ENCODE assay signal across 24 cellular contexts in genomic region chr11:121844016-121844415, GRCh38.
DNase-seq lines count a peak whose midpoint lies in the region; ATAC-seq, FAIRE-seq and TF ChIP-seq lines count a peak whose summit lies in the region.
"Had no signal": no experiment of that assay in that cellular context is flagged by ENCODE, and none has a peak within 500 bp of the region (broad histone marks: within the 10 kb centered on the region; RNA-seq: fewer than 3 reads in every experiment).

No MANE protein-coding gene starts in this region.

- CTCF ChIA-PET in HepG2 (lab: Yijun Ruan, JAX; ENCODE audit: low intra/inter-chr PET ratio, low total read pairs) = no interaction called here

- H2BK12ac ChIP-seq in trophoblast cell (ENCODE audit: low read length) = no peak overlapping the region

- no peak overlapping the region for H3K14ac ChIP-seq in trophoblast cell (ENCODE audit: low read length)

- ATAC-seq in HepG2 = no peak
- ATAC-seq in right lobe of liver = no peak
- ATAC-seq in GM18861 (IDR thresholded peaks at IDR 0.05; ENCODE audit: unreplicated experiment) = no peak
- no peak for ATAC-seq in GM19452 (IDR thresholded peaks at IDR 0.05; ENCODE audit: unreplicated experiment)
- ATAC-seq: GM12878, K562 had no signal

- H2AFZ ChIP-seq in HepG2 (ENCODE audit: low read length) (no peak overlapping the region), trophoblast cell (ENCODE audit: insufficient read depth, low read length, poor library complexity) (no peak overlapping the region)
- H2AFZ ChIP-seq: PC-9 had no signal

- H4K91ac ChIP-seq in trophoblast cell (ENCODE audit: low read depth, low read length) = no peak overlapping the region

- TF ChIP-seq CTCF in HepG2 (CRISPR knock-in tag; IDR thresholded peaks at IDR 0.05) (no peak), right lobe of liver (IDR thresholded peaks at IDR 0.05) (no peak), NB4 (IDR thresholded peaks at IDR 0.05; ENCODE audit: low read depth, low read length) (no peak), testis (IDR thresholded peaks at IDR 0.05) (no peak)

- no peak for DNase-seq in HepG2 (ENCODE audit: low spot score)
- DNase-seq in right lobe of liver = no peak
- peak; percentile 4 for DNase-seq in NB4 (ENCODE audit: low read depth)
- DNase-seq in globus pallidus (ENCODE audit: low spot score) = peak; percentile 17
- peak; percentile 36 for DNase-seq in testis
- no peak for DNase-seq in trophoblast cell
- DNase-seq: CD4-positive, CD25-positive, alpha-beta regulatory T cell; DMS79; EL; GDM1; HCEC 1CT; Kasumi-1; NCI-H2029 treated with DMSO at 0.1 percent for 48 hours; NCI-H446 treated with DMSO at 0.1 percent for 48 hours; NCI-H526; PC-9; Right ventricle myocardium superior had no signal

- no TSS peak for BruUV-seq in HepG2 (replicated peaks; lab: Mats Ljungman, UMichigan)

- H3K4me1 ChIP-seq in HepG2 (ENCODE audit: insufficient read depth, low read length) (no peaks in the 10 kb centered on the region), right lobe of liver (no peaks in the 10 kb centered on the region), testis (no peaks in the 10 kb centered on the region), trophoblast cell (ENCODE audit: control insufficient read depth in 1 of 2, insufficient read depth in 2 of 2, low read length in 2 of 2) (no peaks in the 10 kb centered on the region)
- H3K4me1 ChIP-seq: BLaER1 had no signal

- no peak overlapping the region for H3K4ac ChIP-seq in trophoblast cell (ENCODE audit: low read depth, low read length)

- no peak for FAIRE-seq in HepG2 (lab: Jason Lieb, UNC)
- FAIRE-seq: A204.1, GM12878, K562 had no signal

- POLR2A ChIA-PET in HepG2 (lab: Yijun Ruan, JAX) = no interaction called here

- TF ChIP-seq POLR2A in HepG2 (IDR thresholded peaks at IDR 0.05; ENCODE audit: insufficient read depth in 1 of 2, low read depth in 2 of 2, low read length in 2 of 2) = no peak
- no peak for TF ChIP-seq POLR2A in right lobe of liver (IDR thresholded peaks at IDR 0.05)
- TF ChIP-seq POLR2A in NB4 (IDR thresholded peaks at IDR 0.05; ENCODE audit: extremely low read depth, insufficient read length) = no peak
- TF ChIP-seq POLR2A in testis (IDR thresholded peaks at IDR 0.05) = no peak

- intact Hi-C loops in HepG2 (cut with micrococcal nuclease; ENCODE audit: unreplicated experiment) (no loop called here), right lobe of liver (cut with DNase I) (no loop called here), testis (cut with DNase I; ENCODE audit: low total_unique reads) (no loop called here)

- H3K79me2 ChIP-seq in HepG2 (ENCODE audit: insufficient read depth, low read length) (no peaks in the 10 kb centered on the region), trophoblast cell (ENCODE audit: control insufficient read depth, insufficient read depth, low read length, poor library complexity) (no peaks in the 10 kb centered on the region)

- no peak overlapping the region for H3K27ac ChIP-seq in HepG2 (ENCODE audit: extremely low read length, insufficient read depth, low read length)
- no peak overlapping the region for H3K27ac ChIP-seq in right lobe of liver
- H3K27ac ChIP-seq in testis = no peak overlapping the region
- H3K27ac ChIP-seq in trophoblast cell (ENCODE audit: low read depth, low read length) = no peak overlapping the region
- H3K27ac ChIP-seq: BLaER1, PC-9, SK-N-MC had no signal

- peaks cover 2% of the 10 kb centered on the region; the same call in 1 of the 2 replicates for H3K9me3 ChIP-seq in HepG2 (ENCODE audit: low read length)
- H3K9me3 ChIP-seq in right lobe of liver = no peaks in the 10 kb centered on the region
- no peaks in the 10 kb centered on the region for H3K9me3 ChIP-seq in testis
- no peaks in the 10 kb centered on the region for H3K9me3 ChIP-seq in trophoblast cell (ENCODE audit: insufficient read depth, low read depth, low read length)
- H3K9me3 ChIP-seq: BLaER1 had no signal

- H3K36me3 ChIP-seq in HepG2 (replicated peaks in 1 of 2; ENCODE audit: control insufficient read depth in 1 of 2, insufficient read depth in 2 of 2, low read length in 2 of 2) (no peaks in the 10 kb centered on the region), right lobe of liver (no peaks in the 10 kb centered on the region), testis (ENCODE audit: low read depth, missing control alignments) (no peaks in the 10 kb centered on the region), trophoblast cell (ENCODE audit: control insufficient read depth in 1 of 2, insufficient read depth in 2 of 2, low read length in 2 of 2) (no peaks in the 10 kb centered on the region)
- H3K36me3 ChIP-seq: BLaER1 had no signal

- no peaks in the 10 kb centered on the region for H3K79me1 ChIP-seq in trophoblast cell (ENCODE audit: low read length)

- no peak for TF ChIP-seq RAD21 in HepG2 (CRISPR knock-in tag; IDR thresholded peaks at IDR 0.05)

- H3K9ac ChIP-seq in HepG2 (ENCODE audit: insufficient read depth, low read depth, low read length) = no peak overlapping the region
- H3K9ac ChIP-seq in trophoblast cell (ENCODE audit: low read length) = no peak overlapping the region
- H3K9ac ChIP-seq: BLaER1 had no signal

- no peak overlapping the region for H3K4me3 ChIP-seq in HepG2 (replicated peaks in 1 of 3; ENCODE audit: insufficient read depth in 1 of 3, low read depth in 2 of 3, low read length in 3 of 3)
- no peak overlapping the region for H3K4me3 ChIP-seq in right lobe of liver
- no peak overlapping the region for H3K4me3 ChIP-seq in NB4 (ENCODE audit: low read depth, low read length)
- H3K4me3 ChIP-seq in testis = no peak overlapping the region
- no peak overlapping the region for H3K4me3 ChIP-seq in trophoblast cell (ENCODE audit: low read depth, low read length)
- H3K4me3 ChIP-seq: BLaER1, GM12878, K562, PC-9, SK-N-MC had no signal

- H3K23ac ChIP-seq in trophoblast cell (ENCODE audit: low read length) = no peak overlapping the region

- no peak overlapping the region for H4K8ac ChIP-seq in trophoblast cell (ENCODE audit: low read depth, low read length)

- TF ChIP-seq EP300 in HepG2 (IDR thresholded peaks at IDR 0.05; ENCODE audit: low read depth in 2 of 2, low read length in 2 of 2) = no peak
- no peak for TF ChIP-seq EP300 in HepG2 (CRISPR knock-in tag; IDR thresholded peaks at IDR 0.05; ENCODE audit: borderline replicate concordance)

- H2BK5ac ChIP-seq in trophoblast cell (ENCODE audit: low read depth, low read length, poor library complexity) = no peak overlapping the region

- H4K20me1 ChIP-seq in HepG2 (ENCODE audit: insufficient read depth, low read length) = no peaks in the 10 kb centered on the region
- H4K20me1 ChIP-seq: BLaER1 had no signal

- no peak overlapping the region for H2AK5ac ChIP-seq in trophoblast cell (ENCODE audit: low read length)

- H2BK120ac ChIP-seq in trophoblast cell (ENCODE audit: insufficient read depth, low read length, poor library complexity) = no peak overlapping the region

- WGBS in HepG2 (ENCODE audit: low lambda C conversion rate) = 56% methylated on average over 1 of the region's 1 CpG
- 86% methylated on average over 1 of the region's 1 CpG for WGBS in right lobe of liver (ENCODE audit: insufficient coverage, low coverage, low lambda C conversion rate, missing lambda C conversion rate)
- 67 to 86% methylated on average over 1 of the region's 1 CpG for WGBS in testis, 2 donors
- WGBS in trophoblast cell (ENCODE audit: extremely low coverage, insufficient coverage, insufficient read length) = no CpG with 5 or more reads among the region's 1 CpG

- H4K12ac ChIP-seq in trophoblast cell (ENCODE audit: low read depth, low read length) = no peak overlapping the region

- H3K4me2 ChIP-seq in HepG2 (ENCODE audit: low read depth, low read length) = no peak overlapping the region
- no peak overlapping the region for H3K4me2 ChIP-seq in trophoblast cell (ENCODE audit: low read length)
- H3K4me2 ChIP-seq: BLaER1, PC-9 had no signal

- H3K27me3 ChIP-seq in HepG2 (ENCODE audit: control insufficient read depth in 1 of 2, insufficient read depth in 2 of 2, low read length in 2 of 2) = no peaks in the 10 kb centered on the region
- H3K27me3 ChIP-seq in right lobe of liver = no peaks in the 10 kb centered on the region
- H3K27me3 ChIP-seq in testis = no peaks in the 10 kb centered on the region
- H3K27me3 ChIP-seq in trophoblast cell (ENCODE audit: insufficient read depth, low read length) = no peaks in the 10 kb centered on the region
- H3K27me3 ChIP-seq: BLaER1 had no signal

- H3K18ac ChIP-seq in trophoblast cell (ENCODE audit: low read length) = no peak overlapping the region

- in situ Hi-C loops in HepG2 (cut with HindIII; ENCODE audit: extremely low pct_ligation_motif_present, low pct_unique_long_range_greater_than_20kb) = no loop called here

TF ChIP-seq in HepG2, 621 proteins besides CTCF, POLR2A, EP300 and RAD21:
- TF ChIP-seq NFE2L2 (IDR thresholded peaks at IDR 0.05; ENCODE audit: low read length) (no peak), ZNF724P (CRISPR knock-in tag; IDR thresholded peaks at IDR 0.05; ENCODE audit: borderline replicate concordance) (no peak), TP53 (CRISPR knock-in tag; conservative IDR thresholded peaks at IDR 0.05) (no peak), ZNF143 (CRISPR knock-in tag; IDR thresholded peaks at IDR 0.05) (0 out of 2 replicates have a peak, but pooled peaks have one; percentile 28), ZNF414 (CRISPR knock-in tag; IDR thresholded peaks at IDR 0.05) (no peak)
TF ChIP-seq in HepG2: peak in this region for 1.

Comparison
In these comparisons a context has a peak if more than half of its experiments do, and no peak if none do; other contexts are left out.
1. DNase-seq: peak in NB4 (single experiment), globus pallidus (single experiment) and testis (single experiment); none in HepG2 (single experiment), right lobe of liver (0 of 3) and trophoblast cell (0 of 2).